ENCODE assay signal across 8 cellular contexts in the genomic region with DNA sequence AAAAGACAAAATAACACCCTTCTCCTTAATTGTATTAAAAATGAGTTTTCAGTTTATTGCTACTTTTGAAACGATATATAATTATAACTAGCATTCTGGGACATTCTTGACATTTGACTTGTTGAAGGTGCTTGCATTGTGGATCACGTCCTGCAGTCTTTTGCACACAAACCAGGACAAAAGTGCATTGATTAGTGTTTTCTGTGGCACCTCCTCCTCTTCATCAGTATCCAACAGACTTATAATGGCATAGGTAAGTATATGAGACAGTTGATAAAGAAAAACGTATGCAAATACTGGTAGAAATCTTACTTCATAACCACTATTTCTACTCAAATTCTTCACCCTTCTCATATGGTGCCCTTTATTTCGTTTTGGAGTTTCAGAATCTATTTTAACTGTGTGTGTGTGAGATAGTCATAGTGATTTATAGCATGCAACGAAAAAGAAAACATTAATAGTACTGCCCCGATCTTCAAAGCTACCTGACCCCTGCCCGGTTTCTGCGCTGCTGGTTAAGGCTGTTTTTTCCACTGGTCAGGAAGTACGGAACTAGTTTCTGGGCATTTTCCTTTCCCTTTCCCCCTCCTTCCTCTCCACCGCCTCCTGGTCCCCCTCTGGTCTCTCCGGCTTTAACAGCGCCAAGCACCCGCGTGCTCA. TPM values are rescaled to one million over a fixed set of nuclear protein-coding genes. Genes with fewer than 3 reads are reported as not detected.
A peak's percentile ranks its signal among the peaks of the same experiment; 100 is the strongest.
DNase-seq lines count a peak whose midpoint lies in the region; ATAC-seq, FAIRE-seq and TF ChIP-seq lines count a peak whose summit lies in the region.

No MANE protein-coding gene starts in this region.

- peaks cover 42% of the 10 kb centered on the region for H3K79me2 ChIP-seq in keratinocyte (ENCODE audit: control insufficient read depth, insufficient read depth, low read length)

- H3K4me1 ChIP-seq in BE2C, result no peaks in the 10 kb centered on the region
- peaks cover 3% of the 10 kb centered on the region for H3K4me1 ChIP-seq in keratinocyte (ENCODE audit: control insufficient read depth, extremely low read depth, insufficient read depth, low read length)
- peaks cover 12 to 26% of the 10 kb centered on the region in 2 donors for H3K4me1 ChIP-seq in thoracic aorta (ENCODE audit: control insufficient read depth in 1 of 2, low read depth in 2 of 2)

- in situ Hi-C loops in ACHN (cut with HindIII; ENCODE audit: low pct_ligation_motif_present, low pct_unique_long_range_greater_than_20kb, low sequenced_read_pairs), result no loop called here

- H3K9me1 ChIP-seq in keratinocyte (ENCODE audit: control insufficient read depth, extremely low read depth, insufficient read depth, low read length), result no peaks in the 10 kb centered on the region

- H3K36me3 Mint-ChIP-seq in activated naive CD8-positive, alpha-beta T cell treated with anti-CD3 and anti-CD28 coated beads, Interleukin-2, amount 10 ng/mL, durations not matched to agents 7 days and 5 days, result peaks cover 9% of the 10 kb centered on the region

- FAIRE-seq in keratinocyte (lab: Jason Lieb, UNC), result no peak

- no peak for DNase-seq in BE2C
- no peak for DNase-seq in activated naive CD8-positive, alpha-beta T cell treated with anti-CD3 and anti-CD28 coated beads, Interleukin-2, amount 10 ng/mL, durations not matched to agents 7 days and 5 days
- no peak for DNase-seq in keratinocyte (ENCODE audit: low read depth, low spot score)
- DNase-seq in thoracic aorta (ENCODE audit: low spot score), result no peak
- DNase-seq in ACHN, result no peak
- no peak for DNase-seq in COLO668 (lab: John Stamatoyannopoulos, UW; ENCODE audit: unreplicated experiment)

- peak overlapping the region; percentile 69 for H3K4me3 ChIP-seq in BE2C (ENCODE audit: low read depth, low read length)
- peak overlapping the region; percentile 88 to 97 (median 97) for H3K4me3 ChIP-seq in keratinocyte (ENCODE audit: control insufficient read depth in 2 of 3, extremely low read depth in 1 of 3, insufficient read depth in 2 of 3, low read depth in 1 of 3, low read length in 3 of 3)
- peak overlapping the region; percentile 98 for H3K4me3 ChIP-seq in thoracic aorta

- H3K27ac ChIP-seq in keratinocyte (ENCODE audit: control insufficient read depth, insufficient read depth, low read length), result peak overlapping the region; percentile 83
- H3K27ac ChIP-seq in thoracic aorta, result peak overlapping the region; percentile 88 to 95

- H3K4me2 ChIP-seq in keratinocyte (ENCODE audit: control insufficient read depth, extremely low read depth, insufficient read depth, low read depth, low read length), result peak overlapping the region; percentile 89

- ATAC-seq in GM19043 (IDR thresholded peaks at IDR 0.05; ENCODE audit: low read depth, unreplicated experiment) (peak; percentile 20), HG03175 (IDR thresholded peaks at IDR 0.05; ENCODE audit: unreplicated experiment) (peak; percentile 25), thoracic aorta (ENCODE audit: insufficient number of reproducible peaks, low FRiP score, low read depth) (peak; percentile 26)
- ATAC-seq in activated naive CD8-positive, alpha-beta T cell treated with anti-CD3 and anti-CD28 coated beads, Interleukin-2, amount 10 ng/mL, durations not matched to agents 7 days and 5 days (ENCODE audit: low read depth), result no peak

- dilution Hi-C loops in keratinocyte (cut with MboI; ENCODE audit: extremely low pct_ligation_motif_present, low sequenced_read_pairs), result no loop called here

- H3K27ac Mint-ChIP-seq in activated naive CD8-positive, alpha-beta T cell treated with anti-CD3 and anti-CD28 coated beads, Interleukin-2, amount 10 ng/mL, durations not matched to agents 7 days and 5 days, result peak overlapping the region; percentile 95

- no peak for TF ChIP-seq CTCF in BE2C (IDR thresholded peaks at IDR 0.05; ENCODE audit: low read depth, low read length)
- no peak for TF ChIP-seq CTCF in keratinocyte (optimal IDR thresholded peaks at IDR 0.05 in 1 of 3, IDR thresholded peaks at IDR 0.05 in 1 of 3, conservative IDR thresholded peaks at IDR 0.05 in 1 of 3; ENCODE audit: extremely low read depth in 1 of 3, insufficient read depth in 2 of 3, low read length in 3 of 3)
- no peak for TF ChIP-seq CTCF in thoracic aorta (IDR thresholded peaks at IDR 0.05)

- POLR2A ChIA-PET in activated naive CD8-positive, alpha-beta T cell treated with anti-CD3 and anti-CD28 coated beads, Interleukin-2, amount 10 ng/mL, durations not matched to agents 7 days and 5 days (lab: Charles Lee), result interaction anchor here (0.9 to 1.6 kb wide), 3 partner anchors 16 to 146 kb away, joined by 3 to 5 read pairs (median 4); no protein-coding TSS in a partner anchor

- H3K27me3 Mint-ChIP-seq in activated naive CD8-positive, alpha-beta T cell treated with anti-CD3 and anti-CD28 coated beads, Interleukin-2, amount 10 ng/mL, durations not matched to agents 7 days and 5 days, result peaks cover 6% of the 10 kb centered on the region

- no peaks in the 10 kb centered on the region for H3K9me3 Mint-ChIP-seq in activated naive CD8-positive, alpha-beta T cell treated with anti-CD3 and anti-CD28 coated beads, Interleukin-2, amount 10 ng/mL, durations not matched to agents 7 days and 5 days

- H3K4me3 Mint-ChIP-seq in activated naive CD8-positive, alpha-beta T cell treated with anti-CD3 and anti-CD28 coated beads, Interleukin-2, amount 10 ng/mL, durations not matched to agents 7 days and 5 days, result peak overlapping the region; percentile 88

- H3K9me3 ChIP-seq in BE2C, result no peaks in the 10 kb centered on the region
- H3K9me3 ChIP-seq in keratinocyte (ENCODE audit: control insufficient read depth, low read depth, low read length), result no peaks in the 10 kb centered on the region
- no peaks in the 10 kb centered on the region for H3K9me3 ChIP-seq in thoracic aorta

- H3K36me3 ChIP-seq in BE2C (no peaks in the 10 kb centered on the region), keratinocyte (ENCODE audit: control insufficient read depth in 2 of 2, extremely low read depth in 1 of 2, insufficient read depth in 2 of 2, low read length in 2 of 2) (no peaks in the 10 kb centered on the region), thoracic aorta (no peaks in the 10 kb centered on the region)

- H3K27me3 ChIP-seq in BE2C (peaks cover 8% of the 10 kb centered on the region), keratinocyte (ENCODE audit: control insufficient read depth, extremely low read depth, insufficient read depth, low read length) (no peaks in the 10 kb centered on the region), thoracic aorta (replicated peaks; ENCODE audit: insufficient read depth) (no peaks in the 10 kb centered on the region)

- peak overlapping the region; percentile 93 for H2AFZ ChIP-seq in keratinocyte (ENCODE audit: control insufficient read depth, low read length)

- H3K9ac ChIP-seq in keratinocyte (ENCODE audit: control insufficient read depth, extremely low read depth, insufficient read depth, low read length), result peak overlapping the region; percentile 90

- peaks cover 24% of the 10 kb centered on the region for H3K4me1 Mint-ChIP-seq in activated naive CD8-positive, alpha-beta T cell treated with anti-CD3 and anti-CD28 coated beads, Interleukin-2, amount 10 ng/mL, durations not matched to agents 7 days and 5 days

- no peaks in the 10 kb centered on the region for H4K20me1 ChIP-seq in keratinocyte (ENCODE audit: control insufficient read depth, extremely low read depth, insufficient read depth, low read length)

RNA-seq across cellular contexts. Expression of a gene that starts 0.6 kb away (rescaled TPM):
- 9.4 TPM for polyA plus RNA-seq in BE2C (2012; ENCODE audit: insufficient read depth, insufficient read length, low read depth)
- total RNA-seq in activated naive CD8-positive, alpha-beta T cell treated with anti-CD3 and anti-CD28 coated beads, Interleukin-2, amount 10 ng/mL, durations not matched to agents 7 days and 5 days, result 10 to 100 TPM; 17.0 to 21.1 TPM
- 41.4 to 57.9 TPM (median 42.4 TPM) in 3 replicates for polyA plus RNA-seq in keratinocyte
- 41.6 TPM for polyA plus RNA-seq in keratinocyte (2011; ENCODE audit: low read depth)
- polyA plus RNA-seq in keratinocyte (2011; cell fraction: cytosol; rRNA removed), result 26.9 and 58.3 TPM in 2 replicates
- polyA plus RNA-seq in keratinocyte (2011; cell fraction: nucleus; rRNA removed), result 75.1 and 88.5 TPM in 2 replicates
- polyA plus RNA-seq in keratinocyte (2012; ENCODE audit: low replicate concordance), result 24.6 and 35.8 TPM in 2 replicates
- 12.8 to 50.5 TPM (median 31.5 TPM) in 3 replicates for polyA minus RNA-seq in keratinocyte
- 16.5 TPM for polyA minus RNA-seq in keratinocyte (2011; cell fraction: cytosol; rRNA and poly(A)+ RNA removed)
- 41.0 and 73.3 TPM in 2 replicates for polyA minus RNA-seq in keratinocyte (2011; cell fraction: nucleus; rRNA and poly(A)+ RNA removed)
- total RNA-seq in thoracic aorta, result 10 to 100 TPM; 34.8 to 37.0 TPM
